Comparison of ENCODE assay signal across 20 cellular contexts in the genomic region with DNA sequence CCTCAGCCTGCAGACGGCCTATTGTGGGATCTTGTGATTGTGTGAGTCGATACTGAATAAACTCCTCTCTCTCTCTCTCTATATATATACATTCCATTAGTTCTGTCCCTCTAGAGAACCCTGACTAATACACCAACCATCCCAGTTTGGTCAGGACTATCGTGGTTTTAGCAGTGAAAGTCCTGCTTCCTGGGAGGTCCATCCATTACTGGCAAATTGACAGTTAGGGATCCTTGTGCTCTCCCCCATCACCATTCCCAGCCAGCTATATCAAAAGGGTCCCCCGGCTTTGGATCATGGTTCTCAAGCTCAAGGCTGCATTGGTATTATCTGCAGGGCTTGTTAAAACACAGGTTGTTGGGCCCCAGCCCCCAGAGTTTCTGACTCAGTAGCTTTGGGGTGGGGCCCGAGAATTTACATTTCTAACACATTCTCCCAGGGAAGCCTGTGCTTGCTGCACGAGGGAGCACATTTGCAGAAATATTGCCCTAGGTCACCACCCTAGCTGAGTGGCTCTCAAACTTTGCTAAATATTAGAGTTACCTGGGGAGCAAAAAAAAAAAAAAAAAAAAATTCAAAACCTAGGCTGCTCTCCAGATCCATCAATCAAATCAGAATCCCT.
A peak's percentile ranks its signal among the peaks of the same experiment; 100 is the strongest.
DNase-seq lines count a peak whose midpoint lies in the region; ATAC-seq, FAIRE-seq and TF ChIP-seq lines count a peak whose summit lies in the region.
"Had no signal": no experiment of that assay in that cellular context is flagged by ENCODE, and none has a peak within 500 bp of the region (broad histone marks: within the 10 kb centered on the region; RNA-seq: fewer than 3 reads in every experiment).

No MANE protein-coding gene starts in this region.

- ATAC-seq in A549: peak; percentile 92 to 94
- ATAC-seq: Panc1 had no signal

- WGBS in A549 (ENCODE audit: missing lambda C conversion rate): 6% methylated on average over 6 of the region's 6 CpGs

- H3K27ac ChIP-seq in A549 (peak overlapping the region; percentile 85 to 98), RWPE1 (no peak overlapping the region)
- H3K27ac ChIP-seq: ascending aorta, esophagus muscularis mucosa had no signal

- POLR2A ChIA-PET in A549 (lab: Yijun Ruan, JAX) (no interaction called here), RWPE1 (lab: Yijun Ruan, JAX; ENCODE audit: low non-redundant PET) (no interaction called here)

- no peak for FAIRE-seq in A549 (lab: Jason Lieb, UNC)
- FAIRE-seq: GM18507 had no signal

- no peaks in the 10 kb centered on the region for H3K27me3 ChIP-seq in kidney epithelial cell (ENCODE audit: control insufficient read depth, insufficient read depth, low read length)
- H3K27me3 ChIP-seq: ascending aorta, esophagus muscularis mucosa had no signal

- no peak overlapping the region for H3K4me3 ChIP-seq in A549
- no peak overlapping the region for H3K4me3 ChIP-seq in astrocyte of the spinal cord (ENCODE audit: low read depth, low read length)
- no peak overlapping the region for H3K4me3 ChIP-seq in kidney epithelial cell (ENCODE audit: low read depth, low read length)
- H3K4me3 ChIP-seq: ascending aorta, esophagus muscularis mucosa, lung had no signal

- TF ChIP-seq RAD21 in A549 (conservative IDR thresholded peaks at IDR 0.05 in 1 of 2, IDR thresholded peaks at IDR 0.05 in 1 of 2): peak; percentile 27 to 52; a peak in 3 of 5 replicates

- CTCF ChIA-PET in A549 (lab: Yijun Ruan, JAX) (interaction anchor here (0.6 to 1.6 kb wide), 5 partner anchors 22 to 1711 kb away, joined by 3 to 8 read pairs (median 3); no protein-coding TSS in a partner anchor), RWPE1 (lab: Yijun Ruan, JAX) (no interaction called here)

- in situ Hi-C loops in astrocyte of the spinal cord (cut with HindIII; ENCODE audit: low sequenced_read_pairs): no loop called here

- no peaks in the 10 kb centered on the region for H3K36me3 ChIP-seq in kidney epithelial cell (ENCODE audit: control insufficient read depth, insufficient read depth, low read length)
- H3K36me3 ChIP-seq: ascending aorta, esophagus muscularis mucosa had no signal

- peak overlapping the region; percentile 73 for H3K4me2 ChIP-seq in A549

- TF ChIP-seq POLR2A in A549 (IDR thresholded peaks at IDR 0.05; ENCODE audit: low read length): no peak

- DNase-seq in A549 (ENCODE audit: low read depth in 1 of 2, low spot score in 1 of 2) (peak; percentile 64 to 91), HK-2 (ENCODE audit: unreplicated experiment) (peak; percentile 7), astrocyte of the spinal cord (ENCODE audit: low read depth, low spot score) (peak; percentile 89), kidney epithelial cell (ENCODE audit: low read depth) (peak; percentile 47), RWPE1 (ENCODE audit: low spot score) (no peak), SW480 (ENCODE audit: low spot score) (no peak), NOMO-1 (lab: John Stamatoyannopoulos, UW; ENCODE audit: unreplicated experiment in 2 of 2) (no peak), cerebellum (ENCODE audit: low spot score) (no peak)
- DNase-seq: 8988T; activated B cell treated with CpG ODN at 0.5 μM for 24 hours; activated effector memory CD4-positive, alpha-beta T cell treated with Interleukin-2 at 50 U/mL for 16 hours; NCI-H2081; NCI-H69; nephron progenitor cell; SW 1271 had no signal

- peaks cover 16% of the 10 kb centered on the region for H3K9me3 ChIP-seq in A549
- H3K9me3 ChIP-seq: ascending aorta, esophagus muscularis mucosa had no signal

- no peak for TF ChIP-seq CTCF in A549 (IDR thresholded peaks at IDR 0.05)
- TF ChIP-seq CTCF in astrocyte of the spinal cord (IDR thresholded peaks at IDR 0.05; ENCODE audit: low read depth, low read length): no peak
- no peak for TF ChIP-seq CTCF in kidney epithelial cell (IDR thresholded peaks at IDR 0.05; ENCODE audit: insufficient read depth, low read length, poor library complexity, severe bottlenecking)
- no peak for TF ChIP-seq CTCF in RWPE1 (conservative IDR thresholded peaks at IDR 0.05; ENCODE audit: low read depth)

- H3K4me1 ChIP-seq in A549: peaks cover 32% of the 10 kb centered on the region
- H3K4me1 ChIP-seq: ascending aorta, esophagus muscularis mucosa had no signal

- TF ChIP-seq EP300 in A549 (IDR thresholded peaks at IDR 0.05): peak; percentile 61 to 91; a peak in 2 of 5 replicates

TF ChIP-seq in A549, 52 proteins besides CTCF, POLR2A, EP300 and RAD21 (continues in another document):
- TF ChIP-seq CBX8 (IDR thresholded peaks at IDR 0.05) (no peak), NPAS2 (CRISPR knock-in tag; IDR thresholded peaks at IDR 0.05; ENCODE audit: borderline replicate concordance) (no peak), ZSCAN20 (CRISPR knock-in tag; IDR thresholded peaks at IDR 0.05) (no peak), ZNF302 (CRISPR knock-in tag; IDR thresholded peaks at IDR 0.05) (no peak), NFE2L2 (conservative IDR thresholded peaks at IDR 0.05; ENCODE audit: low read length) (no peak), CEBPB (IDR thresholded peaks at IDR 0.05) (peak in 1 of 2 experiments; percentile 42; a peak in 1 of 4 replicates), CHD2 (IDR thresholded peaks at IDR 0.05; ENCODE audit: low read length, partially characterized antibody) (no peak), KDM5A (IDR thresholded peaks at IDR 0.05) (no peak), MAFK (IDR thresholded peaks at IDR 0.05; ENCODE audit: partially characterized antibody) (no peak), EHMT2 (IDR thresholded peaks at IDR 0.05; ENCODE audit: low read depth) (no peak), PHF8 (IDR thresholded peaks at IDR 0.05; ENCODE audit: borderline replicate concordance, low read depth) (no peak), CBX2 (IDR thresholded peaks at IDR 0.05; ENCODE audit: borderline replicate concordance, low read depth) (no peak), FOSL2 (IDR thresholded peaks at IDR 0.05) (peak; percentile 79), FOSL2 (CRISPR knock-in tag; IDR thresholded peaks at IDR 0.05) (peak; percentile 88), POLR2AphosphoS2 (conservative IDR thresholded peaks at IDR 0.05; ENCODE audit: low read length) (no peak), RCOR1 (IDR thresholded peaks at IDR 0.05; ENCODE audit: low read depth, low read length) (no peak), JUN (IDR thresholded peaks at IDR 0.05) (peak; percentile 73 to 81; a peak in 4 of 5 replicates), SMC3 (IDR thresholded peaks at IDR 0.05) (peak; percentile 48; the same call in 2 of the 3 replicates), FOSB (CRISPR knock-in tag; IDR thresholded peaks at IDR 0.05) (no peak), RNF2 (IDR thresholded peaks at IDR 0.05; ENCODE audit: borderline replicate concordance, low read depth) (no peak), ZC3H11A (IDR thresholded peaks at IDR 0.05) (no peak), HOXB13 (CRISPR knock-in tag; IDR thresholded peaks at IDR 0.05; ENCODE audit: low read depth) (no peak), TP53 (CRISPR knock-in tag; IDR thresholded peaks at IDR 0.05) (no peak), KDM1A (IDR thresholded peaks at IDR 0.05; ENCODE audit: low read depth) (no peak), MYC (IDR thresholded peaks at IDR 0.05; ENCODE audit: borderline replicate concordance, low read length) (no peak), HOXA7 (CRISPR knock-in tag; IDR thresholded peaks at IDR 0.05) (no peak), SREBF2 (IDR thresholded peaks at IDR 0.05) (no peak), NR3C1 (IDR thresholded peaks at IDR 0.05) (no peak), FOXS1 (CRISPR knock-in tag; IDR thresholded peaks at IDR 0.05) (no peak), HOXB5 (CRISPR knock-in tag; IDR thresholded peaks at IDR 0.05) (peak; percentile 74), HDAC2 (IDR thresholded peaks at IDR 0.05) (no peak)
- TF ChIP-seq, protein P1, sequence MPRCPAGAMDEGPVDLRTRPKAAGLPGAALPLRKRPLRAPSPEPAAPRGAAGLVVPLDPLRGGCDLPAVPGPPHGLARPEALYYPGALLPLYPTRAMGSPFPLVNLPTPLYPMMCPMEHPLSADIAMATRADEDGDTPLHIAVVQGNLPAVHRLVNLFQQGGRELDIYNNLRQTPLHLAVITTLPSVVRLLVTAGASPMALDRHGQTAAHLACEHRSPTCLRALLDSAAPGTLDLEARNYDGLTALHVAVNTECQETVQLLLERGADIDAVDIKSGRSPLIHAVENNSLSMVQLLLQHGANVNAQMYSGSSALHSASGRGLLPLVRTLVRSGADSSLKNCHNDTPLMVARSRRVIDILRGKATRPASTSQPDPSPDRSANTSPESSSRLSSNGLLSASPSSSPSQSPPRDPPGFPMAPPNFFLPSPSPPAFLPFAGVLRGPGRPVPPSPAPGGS (IDR thresholded peaks at IDR 0.05): peak; percentile 41; the same call in 2 of the 3 replicates
- TF ChIP-seq, protein P2, sequence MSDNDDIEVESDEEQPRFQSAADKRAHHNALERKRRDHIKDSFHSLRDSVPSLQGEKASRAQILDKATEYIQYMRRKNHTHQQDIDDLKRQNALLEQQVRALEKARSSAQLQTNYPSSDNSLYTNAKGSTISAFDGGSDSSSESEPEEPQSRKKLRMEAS (IDR thresholded peaks at IDR 0.05): peak; percentile 65
- TF ChIP-seq, protein P3, sequence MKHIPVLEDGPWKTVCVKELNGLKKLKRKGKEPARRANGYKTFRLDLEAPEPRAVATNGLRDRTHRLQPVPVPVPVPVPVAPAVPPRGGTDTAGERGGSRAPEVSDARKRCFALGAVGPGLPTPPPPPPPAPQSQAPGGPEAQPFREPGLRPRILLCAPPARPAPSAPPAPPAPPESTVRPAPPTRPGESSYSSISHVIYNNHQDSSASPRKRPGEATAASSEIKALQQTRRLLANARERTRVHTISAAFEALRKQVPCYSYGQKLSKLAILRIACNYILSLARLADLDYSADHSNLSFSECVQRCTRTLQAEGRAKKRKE (CRISPR knock-in tag; IDR thresholded peaks at IDR 0.05; ENCODE audit: low read depth): no peak
- TF ChIP-seq, protein P4, sequence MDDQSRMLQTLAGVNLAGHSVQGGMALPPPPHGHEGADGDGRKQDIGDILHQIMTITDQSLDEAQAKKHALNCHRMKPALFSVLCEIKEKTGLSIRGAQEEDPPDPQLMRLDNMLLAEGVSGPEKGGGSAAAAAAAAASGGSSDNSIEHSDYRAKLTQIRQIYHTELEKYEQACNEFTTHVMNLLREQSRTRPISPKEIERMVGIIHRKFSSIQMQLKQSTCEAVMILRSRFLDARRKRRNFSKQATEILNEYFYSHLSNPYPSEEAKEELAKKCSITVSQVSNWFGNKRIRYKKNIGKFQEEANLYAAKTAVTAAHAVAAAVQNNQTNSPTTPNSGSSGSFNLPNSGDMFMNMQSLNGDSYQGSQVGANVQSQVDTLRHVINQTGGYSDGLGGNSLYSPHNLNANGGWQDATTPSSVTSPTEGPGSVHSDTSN (IDR thresholded peaks at IDR 0.05): peak; percentile 55; the same call in 1 of the 2 replicates

Comparison
In these comparisons a context has a peak if more than half of its experiments do, and no peak if none do; other contexts are left out.
1. DNase-seq: peak in A549 (2 of 2), HK-2 (single experiment), astrocyte of the spinal cord (single experiment) and kidney epithelial cell (single experiment); none in RWPE1 (single experiment), SW480 (single experiment), NOMO-1 (0 of 2) and cerebellum (single experiment).